9 cellular contexts compared by ENCODE assay signal in the genomic region with DNA sequence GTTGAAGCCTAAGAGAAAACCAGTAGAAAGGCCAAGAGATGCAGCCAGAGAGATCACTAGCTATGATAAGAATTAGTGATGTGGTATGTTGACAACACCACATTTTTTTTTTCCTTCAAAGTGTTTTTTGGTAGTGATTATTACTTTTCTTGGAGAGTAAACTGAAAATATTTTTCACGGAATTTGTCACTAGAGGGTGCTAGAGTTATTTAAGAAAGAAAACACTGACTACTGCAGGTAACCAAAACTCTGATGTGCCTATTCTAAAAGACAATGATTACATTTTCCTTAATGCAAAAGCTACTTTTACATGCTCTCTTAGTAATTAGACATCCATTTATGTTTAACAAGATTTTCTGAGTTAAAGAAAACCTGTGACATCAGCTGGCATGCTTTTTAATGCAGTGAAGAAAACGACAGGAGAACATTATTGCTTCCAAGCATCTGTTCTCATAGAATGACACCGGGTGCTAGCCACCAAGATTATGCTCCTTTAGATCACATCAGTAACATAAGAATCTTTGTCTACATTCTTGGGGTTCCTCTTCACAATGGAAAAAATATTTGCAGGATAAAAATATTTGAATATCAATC. TPM values are rescaled to one million over a fixed set of nuclear protein-coding genes. Genes with fewer than 3 reads are reported as not detected.
DNase-seq lines count a peak whose midpoint lies in the region; ATAC-seq and TF ChIP-seq lines count a peak whose summit lies in the region.
"Had no signal": no experiment of that assay in that cellular context is flagged by ENCODE, and none has a peak within 500 bp of the region (broad histone marks: within the 10 kb centered on the region; RNA-seq: fewer than 3 reads in every experiment).

No MANE protein-coding gene starts in this region.

- no peak overlapping the region for H4K8ac ChIP-seq in neuronal stem cell (ENCODE audit: low read depth, low read length)

- DNase-seq in DMS 273 treated with DMSO at 0.1 percent for 48 hours (lab: John Stamatoyannopoulos, UW) (peak; percentile 40), NCI-H69 (lab: John Stamatoyannopoulos, UW) (peak; percentile 64), dermis blood vessel endothelial cell (peak; percentile 66), neuronal stem cell (ENCODE audit: low spot score) (peak; percentile 29)
- no peak for DNase-seq in effector CD4-positive, alpha-beta T cell
- no peak for DNase-seq in activated naive CD4-positive, alpha-beta T cell treated with Interleukin-2 at 50 U/mL for 16 hours

- no peak overlapping the region for H2BK15ac ChIP-seq in neuronal stem cell (ENCODE audit: low read length)

- no peak overlapping the region for H3K23ac ChIP-seq in neuronal stem cell (ENCODE audit: low read depth, low read length, poor library complexity)

- POLR2A ChIA-PET in HEK293 (lab: Yijun Ruan, JAX): interaction anchor here (0.8 to 0.9 kb wide), 2 partner anchors 155 to 292 kb away, joined by 3 read pairs; a partner anchor contains a TSS

- H3K4ac ChIP-seq in neuronal stem cell (ENCODE audit: low read length): no peak overlapping the region

- H3K18ac ChIP-seq in neuronal stem cell (ENCODE audit: low read length): no peak overlapping the region

- H3K9me3 ChIP-seq in HEK293 (ENCODE audit: control insufficient read depth, insufficient read depth, low read depth, low read length) (no peaks in the 10 kb centered on the region), neuronal stem cell (replicated peaks in 1 of 2; ENCODE audit: control insufficient read depth in 2 of 2, insufficient read depth in 1 of 2, low read depth in 1 of 2, low read length in 2 of 2) (no peaks in the 10 kb centered on the region)
- H3K9me3 ChIP-seq: SJCRH30 had no signal

- peaks cover 0 to 18% of the 10 kb centered on the region in 2 experiments; a peak in 1 of 3 replicates for H3K36me3 ChIP-seq in HEK293 (ENCODE audit: control insufficient read depth in 2 of 2, insufficient read depth in 1 of 2, low read length in 2 of 2)
- no peaks in the 10 kb centered on the region for H3K36me3 ChIP-seq in neuronal stem cell (replicated peaks in 1 of 2; ENCODE audit: control insufficient read depth in 2 of 2, insufficient read depth in 2 of 2, low read length in 2 of 2)
- H3K36me3 ChIP-seq: SJCRH30 had no signal

- peak; percentile 48; the same call in 1 of the 2 replicates for TF ChIP-seq CTCF in HEK293 (tag by site-specific recombination; IDR thresholded peaks at IDR 0.05)

- H3K14ac ChIP-seq in neuronal stem cell (ENCODE audit: low read length): no peak overlapping the region

- no peak overlapping the region for H3K9ac ChIP-seq in neuronal stem cell (ENCODE audit: low read depth, low read length, poor library complexity)

- no peak overlapping the region for H2BK5ac ChIP-seq in neuronal stem cell (ENCODE audit: low read length)

- H2BK120ac ChIP-seq in neuronal stem cell (ENCODE audit: low read depth, low read length): no peak overlapping the region

- CTCF ChIA-PET in HEK293 (lab: Yijun Ruan, JAX): interaction anchor here (0.5 to 9.0 kb wide), 62 partner anchors 9 to 1006 kb away, joined by 3 to 248 read pairs (median 4); a partner anchor contains a TSS

- no peak overlapping the region for H2BK12ac ChIP-seq in neuronal stem cell (ENCODE audit: low read length)

- no peak overlapping the region for H3K4me3 ChIP-seq in HEK293 (ENCODE audit: low read depth, low read length)
- H3K4me3 ChIP-seq in neuronal stem cell (ENCODE audit: low read length in 2 of 2): no peak overlapping the region
- H3K4me3 ChIP-seq: SJCRH30 had no signal

- H3K4me1 ChIP-seq in HEK293 (ENCODE audit: control insufficient read depth, insufficient read depth, low read length) (no peaks in the 10 kb centered on the region), neuronal stem cell (ENCODE audit: control insufficient read depth in 2 of 2, insufficient read depth in 1 of 2, low read depth in 1 of 2, low read length in 2 of 2) (no peaks in the 10 kb centered on the region)

- WGBS in neuronal stem cell (ENCODE audit: extremely low coverage in 2 of 2, insufficient read length in 2 of 2, insufficient replicate concordance in 1 of 2), 2 donors: no CpG with 5 or more reads among the region's 3 CpGs

- no peak overlapping the region for H2AFZ ChIP-seq in neuronal stem cell (ENCODE audit: low read length)

- no peak overlapping the region for H2AK5ac ChIP-seq in neuronal stem cell (ENCODE audit: low read depth, low read length)

- peaks cover 0 to 17% (median 0%) of the 10 kb centered on the region in 3 experiments for H3K27me3 ChIP-seq in neuronal stem cell (ENCODE audit: control insufficient read depth in 3 of 3, insufficient read depth in 3 of 3, low read depth in 1 of 3, low read length in 3 of 3)
- H3K27me3 ChIP-seq: SJCRH30 had no signal

- no peaks in the 10 kb centered on the region for H3K79me1 ChIP-seq in neuronal stem cell (ENCODE audit: low read depth, low read length)

- ATAC-seq in HG03039 (IDR thresholded peaks at IDR 0.05; ENCODE audit: unreplicated experiment): no peak

- H3K4me2 ChIP-seq in neuronal stem cell (ENCODE audit: insufficient read depth, low read length, poor library complexity, severe bottlenecking): no peak overlapping the region

- H4K91ac ChIP-seq in neuronal stem cell (ENCODE audit: low read depth, low read length, poor library complexity): no peak overlapping the region

- H3K27ac ChIP-seq in HEK293 (ENCODE audit: extremely low read depth, low read depth, low read length) (no peak overlapping the region), neuronal stem cell (replicated peaks; ENCODE audit: low read length) (no peak overlapping the region)
- H3K27ac ChIP-seq: SJCRH30 had no signal

TF ChIP-seq in HEK293, 187 proteins besides CTCF, POLR2A, EP300 and RAD21 (continues in another document):
- TF ChIP-seq ZNF76 (tag by site-specific recombination; IDR thresholded peaks at IDR 0.05; ENCODE audit: borderline replicate concordance, low read depth) (no peak), GLIS1 (tag by site-specific recombination; IDR thresholded peaks at IDR 0.05) (no peak), ZNF16 (tag by site-specific recombination; IDR thresholded peaks at IDR 0.05; ENCODE audit: low read depth) (no peak), ZNF121 (tag by site-specific recombination; IDR thresholded peaks at IDR 0.05) (no peak), TRIM28 (IDR thresholded peaks at IDR 0.05; ENCODE audit: borderline replicate concordance, low read length) (no peak), ZNF629 (tag by site-specific recombination; IDR thresholded peaks at IDR 0.05) (no peak)
- TF ChIP-seq, protein P1, sequence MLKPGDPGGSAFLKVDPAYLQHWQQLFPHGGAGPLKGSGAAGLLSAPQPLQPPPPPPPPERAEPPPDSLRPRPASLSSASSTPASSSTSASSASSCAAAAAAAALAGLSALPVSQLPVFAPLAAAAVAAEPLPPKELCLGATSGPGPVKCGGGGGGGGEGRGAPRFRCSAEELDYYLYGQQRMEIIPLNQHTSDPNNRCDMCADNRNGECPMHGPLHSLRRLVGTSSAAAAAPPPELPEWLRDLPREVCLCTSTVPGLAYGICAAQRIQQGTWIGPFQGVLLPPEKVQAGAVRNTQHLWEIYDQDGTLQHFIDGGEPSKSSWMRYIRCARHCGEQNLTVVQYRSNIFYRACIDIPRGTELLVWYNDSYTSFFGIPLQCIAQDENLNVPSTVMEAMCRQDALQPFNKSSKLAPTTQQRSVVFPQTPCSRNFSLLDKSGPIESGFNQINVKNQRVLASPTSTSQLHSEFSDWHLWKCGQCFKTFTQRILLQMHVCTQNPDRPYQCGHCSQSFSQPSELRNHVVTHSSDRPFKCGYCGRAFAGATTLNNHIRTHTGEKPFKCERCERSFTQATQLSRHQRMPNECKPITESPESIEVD (tag by site-specific recombination; IDR thresholded peaks at IDR 0.05): 0 out of 2 replicates have a peak, but pooled peaks have one; percentile 19
- TF ChIP-seq, protein P2, sequence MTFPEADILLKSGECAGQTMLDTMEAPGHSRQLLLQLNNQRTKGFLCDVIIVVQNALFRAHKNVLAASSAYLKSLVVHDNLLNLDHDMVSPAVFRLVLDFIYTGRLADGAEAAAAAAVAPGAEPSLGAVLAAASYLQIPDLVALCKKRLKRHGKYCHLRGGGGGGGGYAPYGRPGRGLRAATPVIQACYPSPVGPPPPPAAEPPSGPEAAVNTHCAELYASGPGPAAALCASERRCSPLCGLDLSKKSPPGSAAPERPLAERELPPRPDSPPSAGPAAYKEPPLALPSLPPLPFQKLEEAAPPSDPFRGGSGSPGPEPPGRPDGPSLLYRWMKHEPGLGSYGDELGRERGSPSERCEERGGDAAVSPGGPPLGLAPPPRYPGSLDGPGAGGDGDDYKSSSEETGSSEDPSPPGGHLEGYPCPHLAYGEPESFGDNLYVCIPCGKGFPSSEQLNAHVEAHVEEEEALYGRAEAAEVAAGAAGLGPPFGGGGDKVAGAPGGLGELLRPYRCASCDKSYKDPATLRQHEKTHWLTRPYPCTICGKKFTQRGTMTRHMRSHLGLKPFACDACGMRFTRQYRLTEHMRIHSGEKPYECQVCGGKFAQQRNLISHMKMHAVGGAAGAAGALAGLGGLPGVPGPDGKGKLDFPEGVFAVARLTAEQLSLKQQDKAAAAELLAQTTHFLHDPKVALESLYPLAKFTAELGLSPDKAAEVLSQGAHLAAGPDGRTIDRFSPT (tag by site-specific recombination; IDR thresholded peaks at IDR 0.05): no peak
- TF ChIP-seq, protein P3, sequence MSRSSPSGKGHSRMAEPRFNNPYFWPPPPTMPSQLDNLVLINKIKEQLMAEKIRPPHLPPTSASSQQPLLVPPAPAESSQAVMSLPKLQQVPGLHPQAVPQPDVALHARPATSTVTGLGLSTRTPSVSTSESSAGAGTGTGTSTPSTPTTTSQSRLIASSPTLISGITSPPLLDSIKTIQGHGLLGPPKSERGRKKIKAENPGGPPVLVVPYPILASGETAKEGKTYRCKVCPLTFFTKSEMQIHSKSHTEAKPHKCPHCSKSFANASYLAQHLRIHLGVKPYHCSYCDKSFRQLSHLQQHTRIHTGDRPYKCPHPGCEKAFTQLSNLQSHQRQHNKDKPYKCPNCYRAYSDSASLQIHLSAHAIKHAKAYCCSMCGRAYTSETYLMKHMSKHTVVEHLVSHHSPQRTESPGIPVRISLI (tag by site-specific recombination; IDR thresholded peaks at IDR 0.05): 0 out of 2 replicates have a peak, but pooled peaks have one; percentile 46
- TF ChIP-seq, protein P4, sequence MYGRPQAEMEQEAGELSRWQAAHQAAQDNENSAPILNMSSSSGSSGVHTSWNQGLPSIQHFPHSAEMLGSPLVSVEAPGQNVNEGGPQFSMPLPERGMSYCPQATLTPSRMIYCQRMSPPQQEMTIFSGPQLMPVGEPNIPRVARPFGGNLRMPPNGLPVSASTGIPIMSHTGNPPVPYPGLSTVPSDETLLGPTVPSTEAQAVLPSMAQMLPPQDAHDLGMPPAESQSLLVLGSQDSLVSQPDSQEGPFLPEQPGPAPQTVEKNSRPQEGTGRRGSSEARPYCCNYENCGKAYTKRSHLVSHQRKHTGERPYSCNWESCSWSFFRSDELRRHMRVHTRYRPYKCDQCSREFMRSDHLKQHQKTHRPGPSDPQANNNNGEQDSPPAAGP (tag by site-specific recombination; IDR thresholded peaks at IDR 0.05): no peak

RNA-seq across cellular contexts. Expression of a gene that starts 28.8 kb away (rescaled TPM):
- 3.3 and 4.4 TPM in 2 replicates for total RNA-seq in dermis blood vessel endothelial cell
- polyA plus RNA-seq in neuronal stem cell (2013, experiment 1 of 2): 5.8 TPM
- 6.0 TPM for polyA plus RNA-seq in neuronal stem cell (2013, experiment 2 of 2)

RNA-seq across cellular contexts. Expression of a gene that starts 28.9 kb away (rescaled TPM):
- 61.2 and 80.2 TPM in 2 replicates for total RNA-seq in dermis blood vessel endothelial cell
- 22.8 TPM for polyA plus RNA-seq in neuronal stem cell (2013, experiment 1 of 2)
- polyA plus RNA-seq in neuronal stem cell (2013, experiment 2 of 2): 22.4 TPM

Comparison
In these comparisons a context has a peak if more than half of its experiments do, and no peak if none do; other contexts are left out.
1. DNase-seq: peak in DMS 273 treated with DMSO at 0.1 percent for 48 hours (single experiment), NCI-H69 (single experiment), dermis blood vessel endothelial cell (single experiment) and neuronal stem cell (single experiment); none in effector CD4-positive, alpha-beta T cell (single experiment) and activated naive CD4-positive, alpha-beta T cell treated with Interleukin-2 at 50 U/mL for 16 hours (single experiment).